In genomic region chr4:47696823-47697222, GRCh38 we compare ENCODE assay signal across 22 cellular contexts.
"Had no signal": no experiment of that assay in that cellular context is flagged by ENCODE, and none has a peak within 500 bp of the region (broad histone marks: within the 10 kb centered on the region; RNA-seq: fewer than 3 reads in every experiment).

No MANE protein-coding gene starts in this region.

- H3K27me3 ChIP-seq: SJSA1 had no signal

- H3K4me2 ChIP-seq: KMS-11 had no signal

- H3K36me3 ChIP-seq: SJSA1 had no signal

- H3K4me1 ChIP-seq: SJSA1 had no signal

- ATAC-seq: K562, Panc1 had no signal

- H3K9me3 ChIP-seq: SJSA1 had no signal

- H3K4me3 ChIP-seq: K562, SJSA1, SK-N-MC had no signal

- H3K27ac ChIP-seq: HL-60, KMS-11, RWPE1, SJSA1, SK-N-MC had no signal

- DNase-seq: Kasumi-1, MV-4-11, NCI-H1048, NCI-H1105, NCI-H1417, NCI-H1436 treated with DMSO at 0.1 percent for 48 hours, NCI-H1694, NCI-H187 treated with DMSO at 0.1 percent for 48 hours, NCI-H2029 treated with DMSO at 0.1 percent for 48 hours, NCI-H2171 treated with DMSO at 0.1 percent for 48 hours, NCI-H345, NCI-H446 treated with DMSO at 0.1 percent for 48 hours, NCI-H510A treated with DMSO at 0.1 percent for 48 hours, NCI-H526, SIG-M5 had no signal

- H3K9ac ChIP-seq: KMS-11 had no signal
